In the genomic region with DNA sequence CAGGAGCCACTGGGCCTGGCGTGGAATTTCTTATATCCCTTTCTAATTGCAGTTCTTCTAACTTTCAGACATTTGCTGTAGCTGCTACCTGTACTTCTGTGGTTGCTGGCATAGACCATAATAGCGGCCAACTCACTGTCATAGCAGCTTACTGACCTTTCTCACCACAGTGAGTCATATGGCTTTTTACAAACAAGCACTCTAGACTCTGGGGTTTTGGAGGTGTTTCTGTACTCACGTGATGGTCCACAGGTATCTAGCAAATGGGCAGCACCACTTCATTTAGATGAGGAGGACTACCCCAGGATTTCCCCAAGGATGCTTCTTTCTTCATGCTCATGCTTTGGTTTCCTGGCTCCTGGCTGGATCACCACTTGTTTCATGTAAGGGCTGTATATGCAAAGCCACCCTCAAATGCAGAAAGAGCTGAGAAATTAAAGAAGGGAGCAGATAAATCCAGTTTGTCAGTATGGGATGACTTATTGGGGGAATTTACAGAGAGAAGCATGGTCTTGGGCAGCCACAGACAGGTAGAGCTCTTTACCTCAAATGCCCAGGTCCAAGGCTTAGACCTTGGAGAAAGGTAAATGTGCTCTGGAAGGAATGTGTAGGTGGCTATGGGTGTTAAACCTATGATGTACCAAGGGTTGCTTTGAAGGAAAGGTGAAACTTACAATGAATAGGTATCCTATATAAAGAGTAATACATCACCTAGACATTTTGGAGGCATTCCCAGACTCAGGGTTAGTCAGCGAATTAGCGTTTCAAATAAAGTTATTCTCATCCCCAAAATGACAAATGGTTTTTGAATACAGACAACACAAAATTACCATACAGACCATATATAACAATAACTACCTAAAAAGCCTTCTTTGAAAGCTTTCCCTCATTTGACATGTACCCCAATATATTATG, we compare ENCODE assay signal across 11 cellular contexts. TPM values are rescaled to one million over a fixed set of nuclear protein-coding genes. Genes with fewer than 3 reads are reported as not detected.
DNase-seq lines count a peak whose midpoint lies in the region; ATAC-seq, FAIRE-seq and TF ChIP-seq lines count a peak whose summit lies in the region.
"Had no signal": no experiment of that assay in that cellular context is flagged by ENCODE, and none has a peak within 500 bp of the region (broad histone marks: within the 10 kb centered on the region; RNA-seq: fewer than 3 reads in every experiment).

No MANE protein-coding gene starts in this region.

- DNase-seq in ACHN, result peak; percentile 67
- DNase-seq in RCC 7860 (ENCODE audit: low spot score), result peak; percentile 60
- DNase-seq in glomerular visceral epithelial cell (ENCODE audit: extremely low spot score), result peak; percentile 71
- DNase-seq in tibial artery, result no peak
- DNase-seq in D721Med (ENCODE audit: insufficient read length, low spot score), result no peak
- no peak for DNase-seq in lower leg skin (ENCODE audit: low spot score in 2 of 2)

- H3K4me1 ChIP-seq in tibial artery, result no peaks in the 10 kb centered on the region
- H3K4me1 ChIP-seq: gastroesophageal sphincter had no signal

- TF ChIP-seq CTCF in tibial artery (IDR thresholded peaks at IDR 0.05) (no peak), D721Med (IDR thresholded peaks at IDR 0.05; ENCODE audit: insufficient read depth, missing control alignments) (no peak), lower leg skin (IDR thresholded peaks at IDR 0.05) (no peak)

- no peaks in the 10 kb centered on the region for H3K27me3 ChIP-seq in tibial artery
- H3K27me3 ChIP-seq: cardiac muscle cell, gastroesophageal sphincter had no signal

- FAIRE-seq in RCC 7860 (lab: Jason Lieb, UNC) (peak; percentile 85), D721Med (lab: Jason Lieb, UNC) (no peak)

- H3K27ac ChIP-seq in tibial artery, result no peak overlapping the region
- H3K27ac ChIP-seq: cardiac muscle cell, gastroesophageal sphincter, HL-60 had no signal

- no peaks in the 10 kb centered on the region for H3K36me3 ChIP-seq in tibial artery
- H3K36me3 ChIP-seq: cardiac muscle cell, gastroesophageal sphincter had no signal

- no peak for TF ChIP-seq POLR2A in lower leg skin (IDR thresholded peaks at IDR 0.05)

- H3K4me3 ChIP-seq in tibial artery, result no peak overlapping the region
- H3K4me3 ChIP-seq in lower leg skin (ENCODE audit: low read depth, poor library complexity, severe bottlenecking), result no peak overlapping the region
- H3K4me3 ChIP-seq: cardiac muscle cell, gastroesophageal sphincter had no signal

- in situ Hi-C loops in ACHN (cut with HindIII; ENCODE audit: low pct_ligation_motif_present, low pct_unique_long_range_greater_than_20kb, low sequenced_read_pairs), result no loop called here

- ATAC-seq in GM21529 (IDR thresholded peaks at IDR 0.05; ENCODE audit: unreplicated experiment) (peak; percentile 72), HG03095 (IDR thresholded peaks at IDR 0.05; ENCODE audit: unreplicated experiment) (no peak)
- ATAC-seq: gastroesophageal sphincter had no signal

- intact Hi-C loops in tibial artery (cut with DNase I; ENCODE audit: low total_unique reads) (no loop called here), lower leg skin (cut with DNase I; ENCODE audit: low total_unique reads) (no loop called here)

- 71 to 74% methylated on average over 5 of the region's 5 CpGs for WGBS in lower leg skin, 2 donors

- H3K9me3 ChIP-seq in tibial artery, result no peaks in the 10 kb centered on the region
- H3K9me3 ChIP-seq: gastroesophageal sphincter had no signal

RNA-seq across cellular contexts. Expression of gene SLC25A16, which starts 15.9 kb away (rescaled TPM):
- 10 to 100 TPM in 2 of 4 donors, 1 to 10 TPM in 2; 7.7 to 31.5 (median 10.0) TPM for total RNA-seq in lower leg skin

RNA-seq across cellular contexts. Expression of gene TET1, which starts 16.9 kb away (rescaled TPM):
- 1 to 10 TPM; 1.1 to 3.8 (median 1.9) TPM for total RNA-seq in lower leg skin

Comparison
In these comparisons a context has a peak if more than half of its experiments do, and no peak if none do; other contexts are left out.
1. DNase-seq: peak in ACHN (single experiment), RCC 7860 (single experiment) and glomerular visceral epithelial cell (single experiment); none in tibial artery (0 of 2), D721Med (single experiment) and lower leg skin (0 of 2).